8 cellular contexts compared by ENCODE assay signal in genomic region chr1:92961131-92961895, GRCh38. TPM values are rescaled to one million over a fixed set of nuclear protein-coding genes. Genes with fewer than 3 reads are reported as not detected.
A peak's percentile ranks its signal among the peaks of the same experiment; 100 is the strongest.
DNase-seq lines count a peak whose midpoint lies in the region; ATAC-seq and TF ChIP-seq lines count a peak whose summit lies in the region.

Gene DIPK1A, minus strand, starts transcription at chr1:92961462. Its CDS starts 33 bp downstream, at chr1:92961429.

- H3K14ac ChIP-seq in mesenchymal stem cell (ENCODE audit: low read length in 2 of 2), result peak within 1 kb of the TSS in 1 of 2 experiments; percentile 99

- H2BK15ac ChIP-seq in mesenchymal stem cell (ENCODE audit: low read depth, poor library complexity, severe bottlenecking), result peak within 1 kb of the TSS; percentile 93

- H4K91ac ChIP-seq in mesenchymal stem cell (ENCODE audit: low read length), result peak within 1 kb of the TSS; percentile 92

- peak within 1 kb of the TSS; percentile 94 for H2AFZ ChIP-seq in mesenchymal stem cell (ENCODE audit: low read depth, low read length)

- peak within 1 kb of the TSS; percentile 96 for H3K9ac ChIP-seq in mesenchymal stem cell (ENCODE audit: low read length)

- H3K27me3 ChIP-seq in mesenchymal stem cell (ENCODE audit: control insufficient read depth in 1 of 2, insufficient read depth in 1 of 2, low read length in 2 of 2), result peaks cover 9 to 20% of the 10 kb centered on the region in 2 experiments

- H3K4me3 Mint-ChIP-seq in activated CD8-positive, alpha-beta T cell treated with anti-CD3 and anti-CD28 coated beads for 36 hours, result peak within 1 kb of the TSS; percentile 95

- peaks cover 29% of the 10 kb centered on the region for H3K4me1 Mint-ChIP-seq in activated CD8-positive, alpha-beta T cell treated with anti-CD3 and anti-CD28 coated beads for 36 hours (ENCODE audit: low read depth)

- POLR2A ChIA-PET in activated CD8-positive, alpha-beta T cell treated with anti-CD3 and anti-CD28 coated beads for 36 hours (lab: Charles Lee), result interaction anchor here (0.6 to 4.7 kb wide), 26 partner anchors 10 to 129 kb away, joined by 3 to 49 read pairs (median 4); partner anchors contain the start of genes MTF2 and RPL5

- no peaks in the 10 kb centered on the region for H3K79me1 ChIP-seq in mesenchymal stem cell (replicated peaks; ENCODE audit: low read length, poor library complexity, severe bottlenecking)

- peaks cover 2% of the 10 kb centered on the region for H3K4me1 ChIP-seq in mesenchymal stem cell (ENCODE audit: control insufficient read depth, insufficient read depth, low read depth, low read length)

- peak within 1 kb of the TSS; percentile 49 for H2BK5ac ChIP-seq in mesenchymal stem cell (ENCODE audit: low read depth, low read length, poor library complexity, severe bottlenecking)

- H2BK120ac ChIP-seq in mesenchymal stem cell (ENCODE audit: low read depth, low read length), result peak within 1 kb of the TSS; percentile 76

- peak within 1 kb of the TSS in 1 of 2 experiments; percentile 94 for H2BK12ac ChIP-seq in mesenchymal stem cell (ENCODE audit: low read length in 2 of 2)

- ATAC-seq in GM18907 (IDR thresholded peaks at IDR 0.05; ENCODE audit: unreplicated experiment) (peak; percentile 56), HG03159 (IDR thresholded peaks at IDR 0.05; ENCODE audit: unreplicated experiment) (peak; percentile 37)
- peak; percentile 51 for ATAC-seq in activated CD8-positive, alpha-beta T cell treated with anti-CD3 and anti-CD28 coated beads for 36 hours

- CTCF ChIA-PET in activated CD8-positive, alpha-beta T cell treated with anti-CD3 and anti-CD28 coated beads for 36 hours (lab: Charles Lee), result interaction anchor here (0.6 to 22.8 kb wide), 29 partner anchors 9 to 479 kb away, joined by 3 to 492 read pairs (median 4); partner anchors contain the start of gene RPL5

- H2AK5ac ChIP-seq in mesenchymal stem cell (ENCODE audit: low read length, severe bottlenecking), result no peak within 1 kb of the TSS

- peak within 1 kb of the TSS in 1 of 2 experiments; percentile 94 for H3K23ac ChIP-seq in mesenchymal stem cell (ENCODE audit: low read length in 2 of 2)

- H3K27ac Mint-ChIP-seq in activated CD8-positive, alpha-beta T cell treated with anti-CD3 and anti-CD28 coated beads for 36 hours, result peak within 1 kb of the TSS; percentile 97

- no peaks in the 10 kb centered on the region for H3K9me3 ChIP-seq in mesenchymal stem cell (ENCODE audit: control insufficient read depth, low read length)

- H3K36me3 Mint-ChIP-seq in activated CD8-positive, alpha-beta T cell treated with anti-CD3 and anti-CD28 coated beads for 36 hours (ENCODE audit: low read depth), result peaks cover 4% of the 10 kb centered on the region

- H3K18ac ChIP-seq in mesenchymal stem cell (ENCODE audit: low read depth in 1 of 2, low read length in 2 of 2), result peak within 1 kb of the TSS; percentile 91 to 98

- H3K27ac ChIP-seq in mesenchymal stem cell (ENCODE audit: low read length, poor library complexity, severe bottlenecking), result peak within 1 kb of the TSS; percentile 25

- H3K4me2 ChIP-seq in mesenchymal stem cell (ENCODE audit: low read length, poor library complexity, severe bottlenecking), result peak within 1 kb of the TSS; percentile 88

- H3K27me3 Mint-ChIP-seq in activated CD8-positive, alpha-beta T cell treated with anti-CD3 and anti-CD28 coated beads for 36 hours, result no peaks in the 10 kb centered on the region

- peak within 1 kb of the TSS; percentile 73 to 97 for H3K4ac ChIP-seq in mesenchymal stem cell (ENCODE audit: low read depth in 1 of 2, low read length in 2 of 2)

- H3K36me3 ChIP-seq in mesenchymal stem cell (ENCODE audit: control insufficient read depth in 1 of 2, insufficient read depth in 2 of 2, low read depth in 1 of 2, low read length in 2 of 2), result no peaks in the 10 kb centered on the region

- peak within 1 kb of the TSS; percentile 90 to 91 for H3K4me3 ChIP-seq in mesenchymal stem cell (ENCODE audit: insufficient read depth in 1 of 2, low read depth in 1 of 2, low read length in 2 of 2)

- H4K8ac ChIP-seq in mesenchymal stem cell (ENCODE audit: low read length), result peak within 1 kb of the TSS; percentile 70

- peak; percentile 36 for DNase-seq in AG09319 (ENCODE audit: extremely low read depth, low read depth)
- peak; percentile 77 for DNase-seq in NCI-H69 (lab: John Stamatoyannopoulos, UW)
- peak; percentile 80 for DNase-seq in activated CD8-positive, alpha-beta T cell treated with anti-CD3 and anti-CD28 coated beads for 36 hours
- DNase-seq in effector CD4-positive, alpha-beta T cell, result peak; percentile 69
- DNase-seq in mesenchymal stem cell, result peak; percentile 79
- peak; percentile 65 for DNase-seq in stimulated activated CD8-positive, alpha-beta memory T cell treated with anti-CD3 and anti-CD28 coated beads, Interleukin-12 subunit alpha, Interleukin-12 subunit beta, amount 100 ng/mL, for 4 hours (ENCODE audit: low read depth)

- under 1% methylated on average over 31 of the region's 103 CpGs for WGBS in mesenchymal stem cell

- no peak for TF ChIP-seq CTCF in AG09319 (IDR thresholded peaks at IDR 0.05; ENCODE audit: low read depth, low read length)
- no peak for TF ChIP-seq CTCF in activated CD8-positive, alpha-beta T cell treated with anti-CD3 and anti-CD28 coated beads for 36 hours (IDR thresholded peaks at IDR 0.05)

- H3K9me3 Mint-ChIP-seq in activated CD8-positive, alpha-beta T cell treated with anti-CD3 and anti-CD28 coated beads for 36 hours, result no peaks in the 10 kb centered on the region

- intact Hi-C loops in activated CD8-positive, alpha-beta T cell treated with anti-CD3 and anti-CD28 coated beads for 36 hours (cut with micrococcal nuclease), result loop anchor here (2.0 kb wide), 1 partner anchor 103 kb away; no protein-coding TSS in a partner anchor

RNA-seq across cellular contexts. Expression of gene DIPK1A, which starts in this region (rescaled TPM):
- total RNA-seq in activated CD8-positive, alpha-beta T cell treated with anti-CD3 and anti-CD28 coated beads for 36 hours, result 1 to 10 TPM; 8.1 to 9.0 TPM
- polyA plus RNA-seq in mesenchymal stem cell (2013, experiment 1 of 2), result 10.2 TPM
- 10.1 TPM for polyA plus RNA-seq in mesenchymal stem cell (2013, experiment 2 of 2)

Comparison
In these comparisons a context has a peak if more than half of its experiments do, and no peak if none do; other contexts are left out.
1. Peak in every context shown above with its lines: DNase-seq, ATAC-seq, H3K4me3 ChIP-seq and H3K27ac ChIP-seq.